Comparison of ENCODE assay signal across 8 cellular contexts in genomic region chr14:23035303-23036164, GRCh38.
DNase-seq lines count a peak whose midpoint lies in the region; ATAC-seq lines count a peak whose summit lies in the region.

No MANE protein-coding gene starts in this region.

- H3K27me3 ChIP-seq in mucosa of rectum (ENCODE audit: control insufficient read depth in 2 of 2, insufficient read depth in 2 of 2, low read length in 2 of 2) = no peaks in the 10 kb centered on the region

- H3K4me3 Mint-ChIP-seq in stimulated activated naive CD8-positive, alpha-beta T cell treated with anti-CD3 and anti-CD28 coated beads, Interleukin-15, Interleukin-2, amounts not matched to agents 100 ng/mL and 50 ng/mL, for 24 hours = peak overlapping the region; percentile 94
- peak overlapping the region; percentile 80 for H3K4me3 Mint-ChIP-seq in central memory CD8-positive, alpha-beta T cell

- H3K4me1 Mint-ChIP-seq in stimulated activated naive CD8-positive, alpha-beta T cell treated with anti-CD3 and anti-CD28 coated beads, Interleukin-15, Interleukin-2, amounts not matched to agents 100 ng/mL and 50 ng/mL, for 24 hours (ENCODE audit: low read depth) = peaks cover 36% of the 10 kb centered on the region
- peaks cover 29% of the 10 kb centered on the region for H3K4me1 Mint-ChIP-seq in central memory CD8-positive, alpha-beta T cell

- peak overlapping the region; percentile 68 to 90 for H3K9ac ChIP-seq in mucosa of rectum (ENCODE audit: low read depth in 1 of 2, low read length in 2 of 2)

- peaks cover 13 to 17% of the 10 kb centered on the region in 2 donors for H3K36me3 ChIP-seq in mucosa of rectum (ENCODE audit: control insufficient read depth in 2 of 2, insufficient read depth in 2 of 2, low read length in 2 of 2)

- H3K27ac Mint-ChIP-seq in stimulated activated naive CD8-positive, alpha-beta T cell treated with anti-CD3 and anti-CD28 coated beads, Interleukin-15, Interleukin-2, amounts not matched to agents 100 ng/mL and 50 ng/mL, for 24 hours = peak overlapping the region; percentile 97
- H3K27ac Mint-ChIP-seq in central memory CD8-positive, alpha-beta T cell (ENCODE audit: low read depth) = peak overlapping the region; percentile 91

- peaks cover 7% of the 10 kb centered on the region for H3K9me3 Mint-ChIP-seq in stimulated activated naive CD8-positive, alpha-beta T cell treated with anti-CD3 and anti-CD28 coated beads, Interleukin-15, Interleukin-2, amounts not matched to agents 100 ng/mL and 50 ng/mL, for 24 hours
- H3K9me3 Mint-ChIP-seq in central memory CD8-positive, alpha-beta T cell = no peaks in the 10 kb centered on the region

- H3K4me1 ChIP-seq in mucosa of rectum (ENCODE audit: control insufficient read depth in 2 of 2, insufficient read depth in 2 of 2, low read length in 2 of 2) = peaks cover 8 to 12% of the 10 kb centered on the region in 2 donors

- H3K27me3 Mint-ChIP-seq in stimulated activated naive CD8-positive, alpha-beta T cell treated with anti-CD3 and anti-CD28 coated beads, Interleukin-15, Interleukin-2, amounts not matched to agents 100 ng/mL and 50 ng/mL, for 24 hours = no peaks in the 10 kb centered on the region
- H3K27me3 Mint-ChIP-seq in central memory CD8-positive, alpha-beta T cell = no peaks in the 10 kb centered on the region

- H3K36me3 Mint-ChIP-seq in stimulated activated naive CD8-positive, alpha-beta T cell treated with anti-CD3 and anti-CD28 coated beads, Interleukin-15, Interleukin-2, amounts not matched to agents 100 ng/mL and 50 ng/mL, for 24 hours (ENCODE audit: low read depth) = peaks cover 30% of the 10 kb centered on the region
- H3K36me3 Mint-ChIP-seq in central memory CD8-positive, alpha-beta T cell (ENCODE audit: insufficient read depth) = peaks cover 22% of the 10 kb centered on the region

- no peak for ATAC-seq in stimulated activated naive CD8-positive, alpha-beta T cell treated with anti-CD3 and anti-CD28 coated beads, Interleukin-15, Interleukin-2, amounts not matched to agents 100 U/mL and 50 U/mL, for 24 hours
- ATAC-seq in central memory CD8-positive, alpha-beta T cell (replicated peaks; ENCODE audit: extremely low read depth, poor library complexity, severe bottlenecking) = no peak
- ATAC-seq in HG03354 (IDR thresholded peaks at IDR 0.05; ENCODE audit: poor library complexity, severe bottlenecking, unreplicated experiment) (no peak), GM18502 (IDR thresholded peaks at IDR 0.05; ENCODE audit: poor library complexity, unreplicated experiment) (no peak)

- H3K27ac ChIP-seq in mucosa of rectum (ENCODE audit: low read depth in 2 of 2, low read length in 2 of 2) = peak overlapping the region; percentile 89 to 95

- H3K4me3 ChIP-seq in mucosa of rectum (ENCODE audit: low read length in 2 of 2) = peak overlapping the region; percentile 81 to 92

- H3K9me3 ChIP-seq in mucosa of rectum (ENCODE audit: control insufficient read depth in 2 of 2, low read length in 2 of 2) = no peaks in the 10 kb centered on the region

- no peak for DNase-seq in stimulated activated naive CD8-positive, alpha-beta T cell treated with anti-CD3 and anti-CD28 coated beads, Interleukin-15, Interleukin-2, amounts not matched to agents 100 U/mL and 50 U/mL, for 24 hours
- no peak for DNase-seq in central memory CD8-positive, alpha-beta T cell (ENCODE audit: low spot score in 2 of 2)
- DNase-seq in GM03348 (ENCODE audit: low spot score) (no peak), islet precursor cell (no peak)
